ENCODE assay signal across 18 cellular contexts in the genomic region with DNA sequence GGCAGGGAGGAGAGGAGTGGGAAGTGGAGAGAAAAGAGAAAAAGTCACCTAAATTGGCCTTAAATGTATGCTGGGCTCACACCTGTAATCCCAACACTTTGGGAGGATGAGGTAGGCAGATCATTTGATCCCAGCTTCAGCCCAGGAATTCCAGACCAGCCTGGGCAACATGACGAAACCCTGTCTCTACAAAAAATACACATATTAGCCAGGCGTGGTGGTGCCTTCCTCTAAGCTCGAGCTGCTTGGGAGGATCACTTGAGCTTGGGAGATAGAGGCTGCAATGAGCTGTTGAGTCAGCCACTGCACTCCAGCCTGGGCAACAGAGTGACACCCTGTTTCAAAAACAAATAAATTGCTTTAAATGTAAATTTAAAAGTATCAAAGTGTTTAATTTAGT. TPM values are rescaled to one million over a fixed set of nuclear protein-coding genes. Genes with fewer than 3 reads are reported as not detected.
DNase-seq lines count a peak whose midpoint lies in the region; ATAC-seq and TF ChIP-seq lines count a peak whose summit lies in the region.
"Had no signal": no experiment of that assay in that cellular context is flagged by ENCODE, and none has a peak within 500 bp of the region (broad histone marks: within the 10 kb centered on the region; RNA-seq: fewer than 3 reads in every experiment).

No MANE protein-coding gene starts in this region.

- H3K4me1 Mint-ChIP-seq in HFFc6 (ENCODE audit: low read depth), result peaks cover 39% of the 10 kb centered on the region
- peaks cover 45% of the 10 kb centered on the region for H3K4me1 Mint-ChIP-seq in brain
- H3K4me1 Mint-ChIP-seq in stimulated activated effector memory CD8-positive, alpha-beta T cell treated with anti-CD3 and anti-CD28 coated beads, Interleukin-12 subunit alpha, Interleukin-12 subunit beta, amount 100 ng/mL, for 72 hours, result peaks cover 35% of the 10 kb centered on the region
- peaks cover 42% of the 10 kb centered on the region for H3K4me1 Mint-ChIP-seq in activated T-cell treated with anti-CD3 and anti-CD28 coated beads, Interleukin-2, amount 50 U/mL, for 24 hours (ENCODE audit: low read depth)

- no peak overlapping the region for H3K4me3 Mint-ChIP-seq in HFFc6
- H3K4me3 Mint-ChIP-seq in brain, result peak overlapping the region in 2 of 5 experiments; percentile 23 to 70
- no peak overlapping the region for H3K4me3 Mint-ChIP-seq in stimulated activated effector memory CD8-positive, alpha-beta T cell treated with anti-CD3 and anti-CD28 coated beads, Interleukin-12 subunit alpha, Interleukin-12 subunit beta, amount 100 ng/mL, for 72 hours
- H3K4me3 Mint-ChIP-seq in activated T-cell treated with anti-CD3 and anti-CD28 coated beads, Interleukin-2, amount 50 U/mL, for 24 hours, result no peak overlapping the region

- H3K36me3 Mint-ChIP-seq in HFFc6 (ENCODE audit: low read depth), result peaks cover 4% of the 10 kb centered on the region; the same call in 1 of the 2 replicates
- H3K36me3 Mint-ChIP-seq in brain, result no peaks in the 10 kb centered on the region
- H3K36me3 Mint-ChIP-seq in stimulated activated effector memory CD8-positive, alpha-beta T cell treated with anti-CD3 and anti-CD28 coated beads, Interleukin-12 subunit alpha, Interleukin-12 subunit beta, amount 100 ng/mL, for 72 hours, result peaks cover 8% of the 10 kb centered on the region
- H3K36me3 Mint-ChIP-seq in activated T-cell treated with anti-CD3 and anti-CD28 coated beads, Interleukin-2, amount 50 U/mL, for 24 hours (ENCODE audit: low read depth), result peaks cover 15% of the 10 kb centered on the region

- no peak for ATAC-seq in stimulated activated effector memory CD8-positive, alpha-beta T cell treated with anti-CD3 and anti-CD28 coated beads, Interleukin-12 subunit alpha, Interleukin-12 subunit beta, amount 100 ng/mL, for 72 hours
- ATAC-seq: SK-N-SH treated with all-trans-retinoic acid at 6 μM for 48 hours, upper lobe of right lung had no signal

- H3K27me3 Mint-ChIP-seq in HFFc6 (ENCODE audit: insufficient read depth) (no peaks in the 10 kb centered on the region; the same call in 1 of the 2 replicates), brain (peaks cover 9% of the 10 kb centered on the region)
- H3K27me3 Mint-ChIP-seq in activated T-cell treated with anti-CD3 and anti-CD28 coated beads, Interleukin-2, amount 50 U/mL, for 24 hours, result no peaks in the 10 kb centered on the region

- TF ChIP-seq CTCF in HFFc6 (IDR thresholded peaks at IDR 0.05) (no peak), brain (conservative IDR thresholded peaks at IDR 0.05) (no peak)

- H3K27ac Mint-ChIP-seq in HFFc6 (peak overlapping the region; percentile 36; the same call in 1 of the 2 replicates), brain (peak overlapping the region in 3 of 5 experiments; percentile 10 to 38 (median 11))
- no peak overlapping the region for H3K27ac Mint-ChIP-seq in stimulated activated effector memory CD8-positive, alpha-beta T cell treated with anti-CD3 and anti-CD28 coated beads, Interleukin-12 subunit alpha, Interleukin-12 subunit beta, amount 100 ng/mL, for 72 hours
- no peak overlapping the region for H3K27ac Mint-ChIP-seq in activated T-cell treated with anti-CD3 and anti-CD28 coated beads, Interleukin-2, amount 50 U/mL, for 24 hours

- H3K9me3 Mint-ChIP-seq in HFFc6 (no peaks in the 10 kb centered on the region), brain (no peaks in the 10 kb centered on the region)
- H3K9me3 Mint-ChIP-seq in stimulated activated effector memory CD8-positive, alpha-beta T cell treated with anti-CD3 and anti-CD28 coated beads, Interleukin-12 subunit alpha, Interleukin-12 subunit beta, amount 100 ng/mL, for 72 hours, result no peaks in the 10 kb centered on the region
- H3K9me3 Mint-ChIP-seq in activated T-cell treated with anti-CD3 and anti-CD28 coated beads, Interleukin-2, amount 50 U/mL, for 24 hours, result no peaks in the 10 kb centered on the region

- DNase-seq in Caki2 (ENCODE audit: low read depth) (peak; percentile 35), HFFc6 (no peak), mesenteric fat pad (ENCODE audit: low spot score) (peak; percentile 9)
- DNase-seq in activated CD8-positive, alpha-beta memory T cell treated with anti-CD3 and anti-CD28 coated beads, Interleukin-2, amount 50 U/mL, for 4 hours, result no peak
- DNase-seq in stimulated activated effector memory CD8-positive, alpha-beta T cell treated with anti-CD3 and anti-CD28 coated beads, Interleukin-12 subunit alpha, Interleukin-12 subunit beta, amount 100 ng/mL, for 72 hours (ENCODE audit: low spot score in 2 of 2), result no peak
- no peak for DNase-seq in activated T-cell treated with anti-CD3 and anti-CD28 coated beads, Interleukin-2, amount 50 U/mL, for 24 hours
- DNase-seq: activated CD4-positive, CD25-positive, alpha-beta regulatory T cell treated with anti-CD3 and anti-CD28 coated beads, Interleukin-2, amount 50 U/mL, for 72 hours; activated effector memory CD4-positive, alpha-beta T cell treated with anti-CD3 and anti-CD28 coated beads, Interleukin-2, amount 50 U/mL, for 16 hours; GM23248; MG63; NCI-H187; ovary; stimulated activated CD4-positive, alpha-beta T cell treated with anti-CD3 and anti-CD28 coated beads, Interleukin-2, amount 100 ng/mL, for 48 hours; T-helper 9 cell; upper lobe of right lung had no signal

- in situ Hi-C loops in Caki2 (cut with HindIII; ENCODE audit: low pct_unique_long_range_greater_than_20kb, low sequenced_read_pairs), result no loop called here

RNA-seq across cellular contexts. Expression of gene CBL, which starts 3.9 kb away (rescaled TPM):
- total RNA-seq in Caki2 (2014; rRNA removed; shearing (Covaris generic); ENCODE audit: low replicate concordance), result 3.7 and 6.4 TPM in 2 replicates
- 10 to 100 TPM; 24.2 to 31.2 (median 26.1) TPM for total RNA-seq in HFFc6 (2021; fragmentation: NEBNext Ultra II Directional; extraction: Animal tissue kit (Norgen Biotek cat#: 25700))
- polyA plus RNA-seq in brain (ENCODE audit: insufficient read depth, low read depth, low replicate concordance), result 16.4 TPM
- 30.4 TPM for total RNA-seq in mesenteric fat pad

RNA-seq across cellular contexts. Expression of gene NHERF4, which starts 24.8 kb away (rescaled TPM):
- 0.61 and 0.95 TPM in 2 replicates for total RNA-seq in Caki2 (2014; rRNA removed; shearing (Covaris generic); ENCODE audit: low replicate concordance)
- not detected for total RNA-seq in HFFc6 (2021; fragmentation: NEBNext Ultra II Directional; extraction: Animal tissue kit (Norgen Biotek cat#: 25700))
- 0.49 TPM for polyA plus RNA-seq in brain (ENCODE audit: insufficient read depth, low read depth, low replicate concordance)
- not detected for total RNA-seq in mesenteric fat pad
- total RNA-seq: GM23248, RPMI7951 had no signal
- polyA plus RNA-seq: GM23248 had no signal

RNA-seq across cellular contexts. Expression of gene NLRX1, which starts 41.5 kb away (rescaled TPM):
- 35.8 and 43.3 TPM in 2 replicates for total RNA-seq in Caki2 (2014; rRNA removed; shearing (Covaris generic); ENCODE audit: low replicate concordance)
- total RNA-seq in HFFc6 (2021; fragmentation: NEBNext Ultra II Directional; extraction: Animal tissue kit (Norgen Biotek cat#: 25700)), result 10 to 100 TPM; 11.8 to 14.5 (median 12.9) TPM
- polyA plus RNA-seq in brain (ENCODE audit: insufficient read depth, low read depth, low replicate concordance), result 11.1 TPM
- 16.3 TPM for total RNA-seq in mesenteric fat pad

Comparison
In these comparisons a context has a peak if more than half of its experiments do, and no peak if none do; other contexts are left out.
1. DNase-seq: peak in Caki2 (single experiment) and mesenteric fat pad (single experiment); none in HFFc6 (single experiment), activated CD8-positive, alpha-beta memory T cell treated with anti-CD3 and anti-CD28 coated beads, Interleukin-2, amount 50 U/mL, for 4 hours (single experiment), stimulated activated effector memory CD8-positive, alpha-beta T cell treated with anti-CD3 and anti-CD28 coated beads, Interleukin-12 subunit alpha, Interleukin-12 subunit beta, amount 100 ng/mL, for 72 hours (0 of 2) and activated T-cell treated with anti-CD3 and anti-CD28 coated beads, Interleukin-2, amount 50 U/mL, for 24 hours (single experiment).
2. H3K27ac Mint-ChIP-seq: peak in HFFc6 (single experiment) and brain (3 of 5); none in stimulated activated effector memory CD8-positive, alpha-beta T cell treated with anti-CD3 and anti-CD28 coated beads, Interleukin-12 subunit alpha, Interleukin-12 subunit beta, amount 100 ng/mL, for 72 hours (single experiment) and activated T-cell treated with anti-CD3 and anti-CD28 coated beads, Interleukin-2, amount 50 U/mL, for 24 hours (single experiment).